Comparison of ENCODE assay signal across 8 cellular contexts in the genomic region with DNA sequence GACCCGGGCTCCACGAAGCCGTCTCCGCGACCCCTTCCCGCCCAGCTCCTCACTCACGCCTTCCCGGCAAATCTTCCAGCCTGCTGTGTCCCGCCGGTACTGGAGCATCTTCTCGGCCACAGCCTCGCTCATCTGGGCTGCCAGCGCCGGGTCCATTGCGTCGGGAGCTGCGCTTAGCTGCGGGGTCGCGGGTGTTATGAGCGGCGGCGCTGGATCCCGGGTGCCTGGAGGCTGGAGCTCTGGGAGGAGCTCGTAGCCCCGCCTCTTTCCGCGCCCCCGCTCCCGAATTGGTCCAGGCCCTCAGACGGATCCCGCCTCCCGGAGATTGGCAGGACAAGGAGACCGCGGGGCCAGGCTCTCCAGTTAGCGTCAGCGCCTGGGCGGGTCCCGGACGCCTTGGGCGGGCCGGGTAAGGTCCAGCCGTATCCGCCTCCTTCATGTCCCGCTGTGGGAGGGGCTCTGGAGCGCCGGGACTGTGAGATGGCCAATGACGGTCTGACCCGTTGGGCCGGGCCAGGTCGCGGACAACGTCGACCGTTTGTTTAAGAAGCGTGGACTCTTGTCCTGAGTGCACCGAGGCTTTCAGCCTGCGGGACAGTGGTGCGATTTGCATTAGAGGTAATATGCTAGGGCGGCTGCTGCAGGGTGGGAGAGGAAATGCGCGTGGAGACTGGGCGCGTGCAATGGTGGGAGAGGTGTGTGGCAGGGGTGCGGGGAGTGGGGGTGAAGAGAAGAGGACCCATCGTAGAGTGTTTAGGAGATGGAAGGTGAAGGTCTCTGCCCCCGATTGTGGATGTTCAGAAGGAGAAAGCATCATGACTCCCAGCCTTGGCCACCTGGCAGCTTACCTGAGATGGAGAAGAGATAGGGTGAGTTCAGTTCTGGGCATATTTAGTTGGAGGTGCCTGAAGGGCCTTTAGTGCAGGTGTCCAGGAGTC. TPM values are rescaled to one million over a fixed set of nuclear protein-coding genes. Genes with fewer than 3 reads are reported as not detected.
DNase-seq lines count a peak whose midpoint lies in the region; ATAC-seq, FAIRE-seq and TF ChIP-seq lines count a peak whose summit lies in the region.

TSS of gene STARD5 (minus strand) at position 198 of the 938 bp plus-strand sequence. CDS start at position 156, 42 bp downstream.

- H3K36me3 ChIP-seq in kidney (ENCODE audit: control insufficient read depth in 1 of 2, insufficient read depth in 2 of 2, low read length in 2 of 2) = no peaks in the 10 kb centered on the region

- intact Hi-C loops in kidney (cut with DNase I) = no loop called here

- ATAC-seq in GM19035 (IDR thresholded peaks at IDR 0.05; ENCODE audit: unreplicated experiment) = peak; percentile 99
- peak; percentile 100 for ATAC-seq in HG03342 (IDR thresholded peaks at IDR 0.05; ENCODE audit: unreplicated experiment)
- peak; percentile 100 for ATAC-seq in activated CD4-positive, CD25-positive, alpha-beta regulatory T cell treated with anti-CD3 and anti-CD28 coated beads, Interleukin-2, amount 50 U/mL, for 24 hours

- H3K9ac ChIP-seq in kidney (ENCODE audit: low read length in 2 of 2) = peak within 1 kb of the TSS; percentile 57 to 82

- peak; percentile 96 for FAIRE-seq in kidney (lab: Jason Lieb, UNC)

- H3K4me3 ChIP-seq in kidney (ENCODE audit: low read length in 2 of 2) = peak within 1 kb of the TSS; percentile 58 to 82

- H3K4me1 ChIP-seq in kidney (ENCODE audit: control insufficient read depth in 1 of 2, insufficient read depth in 1 of 2, low read depth in 1 of 2, low read length in 2 of 2) = no peaks in the 10 kb centered on the region

- no peaks in the 10 kb centered on the region for H3K9me3 ChIP-seq in kidney (ENCODE audit: control insufficient read depth in 1 of 2, low read length in 2 of 2)

- H3K27ac ChIP-seq in kidney (ENCODE audit: low read depth in 2 of 2, low read length in 2 of 2) = no peak within 1 kb of the TSS

- peak; percentile 85 for DNase-seq in AG09319 (ENCODE audit: extremely low read depth, low read depth)
- peak; percentile 88 for DNase-seq in NCI-H345 treated with DMSO at 0.1 percent for 48 hours (lab: John Stamatoyannopoulos, UW; ENCODE audit: unreplicated experiment)
- DNase-seq in cerebellar nuclear complex (lab: John Stamatoyannopoulos, UW) = peak; percentile 94
- peak; percentile 99 for DNase-seq in kidney
- peak; percentile 85 to 93 for DNase-seq in stimulated activated CD4-positive, alpha-beta T cell treated with anti-CD3 and anti-CD28 coated beads, Interleukin-15, amount 100 ng/mL, for 1 hour (ENCODE audit: low read depth in 1 of 2, low spot score in 1 of 2)

- TF ChIP-seq CTCF in AG09319 (IDR thresholded peaks at IDR 0.05; ENCODE audit: low read depth, low read length) = no peak
- no peak for TF ChIP-seq CTCF in kidney (IDR thresholded peaks at IDR 0.05; ENCODE audit: borderline replicate concordance, extremely low read depth, insufficient read depth)

RNA-seq across cellular contexts. Expression of gene STARD5, which starts in this region (rescaled TPM):
- 4.1 TPM for total RNA-seq in kidney
- 3.2 TPM for polyA plus RNA-seq in kidney (ENCODE audit: insufficient read depth, low read depth, low replicate concordance)
